7 cellular contexts compared by ENCODE assay signal in genomic region chr2:204590063-204590462, GRCh38.
"Had no signal": no experiment of that assay in that cellular context is flagged by ENCODE, and none has a peak within 500 bp of the region (broad histone marks: within the 10 kb centered on the region; RNA-seq: fewer than 3 reads in every experiment).

No MANE protein-coding gene starts in this region.

- H3K4me1 Mint-ChIP-seq: IgD-negative memory B cell had no signal

- DNase-seq: IMR-90, KBM-7, KG1 had no signal

- H3K4me3 Mint-ChIP-seq: IgD-negative memory B cell had no signal

- H3K27ac ChIP-seq: HL-60 had no signal

- ATAC-seq: K562 had no signal

- H3K27me3 Mint-ChIP-seq: IgD-negative memory B cell had no signal

- H3K36me3 Mint-ChIP-seq: IgD-negative memory B cell had no signal

- H3K27ac Mint-ChIP-seq: IgD-negative memory B cell had no signal

- H3K4me3 ChIP-seq: K562 had no signal

- FAIRE-seq: HTR-8/SVneo, K562 had no signal
